1 cellular context compared by ENCODE assay signal in genomic region chr18:55477537-55478300, GRCh38.
TF ChIP-seq lines count a peak whose summit lies in the region.

No MANE protein-coding gene starts in this region.

TF ChIP-seq in IMR-90, 13 proteins besides CTCF, POLR2A, EP300 and RAD21:
- TF ChIP-seq CHD1 (IDR thresholded peaks at IDR 0.05; ENCODE audit: low read depth, low read length) (no peak), USF2 (IDR thresholded peaks at IDR 0.05; ENCODE audit: low read depth, low read length) (no peak), SMC3 (IDR thresholded peaks at IDR 0.05; ENCODE audit: low read depth, low read length) (no peak), MXI1 (IDR thresholded peaks at IDR 0.05; ENCODE audit: borderline replicate concordance, low read depth, low read length) (peak; percentile 21; the same call in 1 of the 2 replicates)
